In genomic region chr6:2546941-2547716, GRCh38 we compare ENCODE assay signal across 31 cellular contexts.
DNase-seq lines count a peak whose midpoint lies in the region; ATAC-seq, FAIRE-seq and TF ChIP-seq lines count a peak whose summit lies in the region.
"Had no signal": no experiment of that assay in that cellular context is flagged by ENCODE, and none has a peak within 500 bp of the region (broad histone marks: within the 10 kb centered on the region; RNA-seq: fewer than 3 reads in every experiment).

No MANE protein-coding gene starts in this region.

- BruUV-seq in HepG2 (replicated peaks; lab: Mats Ljungman, UMichigan): no TSS peak

- intact Hi-C loops in HepG2 (cut with micrococcal nuclease; ENCODE audit: unreplicated experiment) (no loop called here), right lobe of liver (cut with DNase I) (no loop called here)
- intact Hi-C loops in dendritic cell treated with granulocyte-macrophage colony-stimulating factor and Interleukin-4, amounts not matched to agents 40 ng/mL and 50 ng/mL, for 4 days (cut with micrococcal nuclease): no loop called here

- H4K20me1 ChIP-seq in HepG2 (ENCODE audit: insufficient read depth, low read length): no peaks in the 10 kb centered on the region

- no peaks in the 10 kb centered on the region for H3K79me2 ChIP-seq in HepG2 (ENCODE audit: insufficient read depth, low read length)

- ATAC-seq in HepG2 (no peak), right lobe of liver (no peak), gastroesophageal sphincter (no peak)
- ATAC-seq: activated T-cell treated with anti-CD3 and anti-CD28 coated beads, Interleukin-2, amount 50 U/mL, for 4 hours; left ventricle myocardium superior; naive thymus-derived CD8-positive, alpha-beta T cell had no signal

- no peak overlapping the region for H3K4me2 ChIP-seq in HepG2 (ENCODE audit: low read depth, low read length)
- H3K4me2 ChIP-seq: SK-N-SH had no signal

- no peaks in the 10 kb centered on the region for H3K9me3 Mint-ChIP-seq in dendritic cell treated with granulocyte-macrophage colony-stimulating factor and Interleukin-4, amounts not matched to agents 40 ng/mL and 50 ng/mL, for 4 days
- H3K9me3 Mint-ChIP-seq: activated T-cell treated with anti-CD3 and anti-CD28 coated beads, Interleukin-2, amount 50 U/mL, for 4 hours; central memory CD8-positive, alpha-beta T cell had no signal

- no peaks in the 10 kb centered on the region for H3K9me3 ChIP-seq in HepG2 (ENCODE audit: low read length)
- H3K9me3 ChIP-seq in right lobe of liver: no peaks in the 10 kb centered on the region
- H3K9me3 ChIP-seq in gastroesophageal sphincter: no peaks in the 10 kb centered on the region
- H3K9me3 ChIP-seq: SK-N-SH, thyroid gland had no signal

- H3K27ac Mint-ChIP-seq in dendritic cell treated with granulocyte-macrophage colony-stimulating factor and Interleukin-4, amounts not matched to agents 40 ng/mL and 50 ng/mL, for 4 days: peak overlapping the region; percentile 41
- H3K27ac Mint-ChIP-seq: B cell; HFFc6; naive thymus-derived CD8-positive, alpha-beta T cell had no signal

- no peak for TF ChIP-seq CTCF in HepG2 (CRISPR knock-in tag; IDR thresholded peaks at IDR 0.05)
- no peak for TF ChIP-seq CTCF in right lobe of liver (IDR thresholded peaks at IDR 0.05)
- TF ChIP-seq CTCF in gastroesophageal sphincter (IDR thresholded peaks at IDR 0.05): no peak
- TF ChIP-seq CTCF in foreskin fibroblast (IDR thresholded peaks at IDR 0.05; ENCODE audit: low read depth, low read length): no peak

- no peak for TF ChIP-seq RAD21 in HepG2 (CRISPR knock-in tag; IDR thresholded peaks at IDR 0.05)

- H3K36me3 ChIP-seq in HepG2 (replicated peaks in 1 of 2; ENCODE audit: control insufficient read depth in 1 of 2, insufficient read depth in 2 of 2, low read length in 2 of 2): no peaks in the 10 kb centered on the region
- H3K36me3 ChIP-seq in right lobe of liver: no peaks in the 10 kb centered on the region
- H3K36me3 ChIP-seq in gastroesophageal sphincter: no peaks in the 10 kb centered on the region
- H3K36me3 ChIP-seq: stomach, thyroid gland had no signal

- DNase-seq in HepG2 (ENCODE audit: low spot score) (no peak), right lobe of liver (no peak), NOMO-1 treated with DMSO at 0.1 percent for 48 hours (lab: John Stamatoyannopoulos, UW; ENCODE audit: unreplicated experiment) (peak; percentile 87), NCI-H2107 treated with DMSO at 0.1 percent for 48 hours (lab: John Stamatoyannopoulos, UW; ENCODE audit: unreplicated experiment) (no peak), midbrain (lab: John Stamatoyannopoulos, UW) (no peak), foreskin fibroblast (no peak)
- DNase-seq: activated CD4-positive, alpha-beta T cell treated with anti-CD3 and anti-CD28 coated beads for 48 hours; activated gamma-delta T cell treated with Interleukin-2 at 50 U/mL for 16 hours; activated T-cell treated with anti-CD3 and anti-CD28 coated beads, Interleukin-2, amount 50 U/mL, for 4 hours; DMS153; GOT3; HFFc6; left ventricle myocardium superior; MM.1S; naive thymus-derived CD8-positive, alpha-beta T cell; NCI-H187; NCI-H526 treated with DMSO at 0.1 percent for 48 hours; SK-N-SH; small intestine; stimulated activated CD4-positive, alpha-beta T cell treated with anti-CD3 and anti-CD28 coated beads, Interleukin-1b, Interleukin-23, amount 100 ng/mL, for 48 hours; stimulated activated CD8-positive, alpha-beta memory T cell treated with anti-CD3 and anti-CD28 coated beads, Interleukin-4, amount 100 ng/mL, for 48 hours; stomach; thyroid gland had no signal

- H3K4me3 ChIP-seq in HepG2 (replicated peaks in 1 of 3; ENCODE audit: insufficient read depth in 1 of 3, low read depth in 2 of 3, low read length in 3 of 3) (no peak overlapping the region), right lobe of liver (no peak overlapping the region), gastroesophageal sphincter (no peak overlapping the region), foreskin fibroblast (ENCODE audit: low read depth in 1 of 2, low read length in 2 of 2) (no peak overlapping the region)
- H3K4me3 ChIP-seq: stomach, thyroid gland had no signal

- H3K27me3 ChIP-seq in HepG2 (ENCODE audit: control insufficient read depth in 1 of 2, insufficient read depth in 2 of 2, low read length in 2 of 2) (peaks cover 0 to 16% of the 10 kb centered on the region in 2 experiments; a peak in 2 of 5 replicates), right lobe of liver (no peaks in the 10 kb centered on the region), gastroesophageal sphincter (no peaks in the 10 kb centered on the region)
- H3K27me3 ChIP-seq: stomach, thyroid gland had no signal

- no peak overlapping the region for H2AFZ ChIP-seq in HepG2 (ENCODE audit: low read length)

- TF ChIP-seq EP300 in HepG2 (IDR thresholded peaks at IDR 0.05; ENCODE audit: low read depth in 2 of 2, low read length in 2 of 2) (no peak), HepG2 (CRISPR knock-in tag; IDR thresholded peaks at IDR 0.05; ENCODE audit: borderline replicate concordance) (no peak), gastroesophageal sphincter (IDR thresholded peaks at IDR 0.05) (no peak)

- 36% methylated on average over 13 of the region's 13 CpGs for WGBS in HepG2 (ENCODE audit: low lambda C conversion rate)
- WGBS in right lobe of liver (ENCODE audit: insufficient coverage, low coverage, low lambda C conversion rate, missing lambda C conversion rate): 47% methylated on average over 13 of the region's 13 CpGs
- 78 to 79% methylated on average over 11 of the region's 13 CpGs for WGBS in gastroesophageal sphincter (ENCODE audit: low coverage in 1 of 2), 2 donors

- H3K4me3 Mint-ChIP-seq in dendritic cell treated with granulocyte-macrophage colony-stimulating factor and Interleukin-4, amounts not matched to agents 40 ng/mL and 50 ng/mL, for 4 days: no peak overlapping the region
- H3K4me3 Mint-ChIP-seq: activated T-cell treated with anti-CD3 and anti-CD28 coated beads, Interleukin-2, amount 50 U/mL, for 4 hours; B cell; central memory CD8-positive, alpha-beta T cell; HFFc6; naive thymus-derived CD8-positive, alpha-beta T cell had no signal

- H3K4me1 Mint-ChIP-seq in dendritic cell treated with granulocyte-macrophage colony-stimulating factor and Interleukin-4, amounts not matched to agents 40 ng/mL and 50 ng/mL, for 4 days (ENCODE audit: low read depth): peaks cover 56% of the 10 kb centered on the region

- H3K27me3 Mint-ChIP-seq in dendritic cell treated with granulocyte-macrophage colony-stimulating factor and Interleukin-4, amounts not matched to agents 40 ng/mL and 50 ng/mL, for 4 days: peaks cover 33% of the 10 kb centered on the region

- FAIRE-seq in HepG2 (lab: Jason Lieb, UNC): no peak
- FAIRE-seq: endothelial cell of umbilical vein, keratinocyte, small intestine had no signal

- in situ Hi-C loops in HepG2 (cut with HindIII; ENCODE audit: extremely low pct_ligation_motif_present, low pct_unique_long_range_greater_than_20kb): no loop called here

- no peaks in the 10 kb centered on the region for H3K36me3 Mint-ChIP-seq in dendritic cell treated with granulocyte-macrophage colony-stimulating factor and Interleukin-4, amounts not matched to agents 40 ng/mL and 50 ng/mL, for 4 days (ENCODE audit: low read depth)

- H3K9ac ChIP-seq in HepG2 (ENCODE audit: insufficient read depth, low read depth, low read length): no peak overlapping the region
- H3K9ac ChIP-seq: SK-N-SH had no signal

- H3K27ac ChIP-seq in HepG2 (ENCODE audit: extremely low read length, insufficient read depth, low read length) (no peak overlapping the region), right lobe of liver (no peak overlapping the region), gastroesophageal sphincter (no peak overlapping the region)
- H3K27ac ChIP-seq: RWPE1, stomach, thyroid gland, VCaP had no signal

- POLR2A ChIA-PET in HepG2 (lab: Yijun Ruan, JAX): no interaction called here

- CTCF ChIA-PET in HepG2 (lab: Yijun Ruan, JAX; ENCODE audit: low intra/inter-chr PET ratio, low total read pairs): no interaction called here

- H3K4me1 ChIP-seq in HepG2 (ENCODE audit: insufficient read depth, low read length): peaks cover 23% of the 10 kb centered on the region
- no peaks in the 10 kb centered on the region for H3K4me1 ChIP-seq in right lobe of liver
- no peaks in the 10 kb centered on the region for H3K4me1 ChIP-seq in gastroesophageal sphincter
- H3K4me1 ChIP-seq: thyroid gland had no signal

- TF ChIP-seq POLR2A in HepG2 (IDR thresholded peaks at IDR 0.05; ENCODE audit: insufficient read depth in 1 of 2, low read depth in 2 of 2, low read length in 2 of 2): no peak
- no peak for TF ChIP-seq POLR2A in right lobe of liver (IDR thresholded peaks at IDR 0.05)
- no peak for TF ChIP-seq POLR2A in gastroesophageal sphincter (IDR thresholded peaks at IDR 0.05)

TF ChIP-seq in HepG2, 621 proteins besides CTCF, POLR2A, EP300 and RAD21:
- 0 out of 2 replicates have a peak, but pooled peaks have one; percentile 10 for TF ChIP-seq CEBPB (IDR thresholded peaks at IDR 0.05; ENCODE audit: borderline replicate concordance, low read depth, low read length)
- TF ChIP-seq PREB (CRISPR knock-in tag; IDR thresholded peaks at IDR 0.05): no peak
